Comparison of ENCODE assay signal across 7 cellular contexts in the genomic region with DNA sequence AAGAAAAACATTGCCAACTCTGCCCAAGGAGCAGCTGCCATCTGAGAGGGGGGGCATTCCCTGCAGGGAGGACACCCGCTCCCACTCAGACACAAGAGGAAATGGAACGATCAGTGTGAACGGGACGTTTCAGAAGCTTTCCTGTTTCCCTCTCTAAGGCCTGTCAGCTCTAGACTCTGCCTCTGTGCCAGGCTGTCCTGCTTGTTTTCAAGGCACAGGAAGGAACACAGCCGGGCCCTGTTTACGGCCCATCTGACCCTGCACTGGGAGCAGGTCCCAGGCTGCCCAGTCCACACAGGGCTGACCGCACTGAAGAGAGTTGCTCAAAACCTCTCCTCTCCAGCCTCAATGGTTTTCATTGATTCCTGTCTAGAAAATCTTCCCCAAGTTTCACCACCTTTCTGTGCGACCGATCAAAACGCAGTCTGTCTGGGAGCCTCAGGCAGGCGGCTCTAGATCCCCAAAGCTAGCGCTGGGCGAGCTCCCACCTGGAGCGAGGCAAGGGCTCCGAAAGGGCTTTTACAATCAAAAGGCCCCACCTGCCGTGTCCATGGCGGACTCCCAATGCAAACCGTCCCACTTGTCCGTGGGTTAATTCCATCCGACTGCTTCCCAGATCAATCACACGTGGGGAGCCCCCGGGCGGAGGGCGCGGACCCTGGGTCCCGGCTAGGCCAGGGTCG. TPM values are rescaled to one million over a fixed set of nuclear protein-coding genes. Genes with fewer than 3 reads are reported as not detected.
DNase-seq lines count a peak whose midpoint lies in the region; ATAC-seq and TF ChIP-seq lines count a peak whose summit lies in the region.

No MANE protein-coding gene starts in this region.

- peak overlapping the region; percentile 32 for H3K4me2 ChIP-seq in parathyroid adenoma (ENCODE audit: low read length)

- H3K79me2 ChIP-seq in parathyroid adenoma = peaks cover 7% of the 10 kb centered on the region

- no peak for TF ChIP-seq CTCF in activated CD8-positive, alpha-beta T cell treated with anti-CD3 and anti-CD28 coated beads for 36 hours (IDR thresholded peaks at IDR 0.05)
- no peak for TF ChIP-seq CTCF in parathyroid adenoma (IDR thresholded peaks at IDR 0.05)

- no peaks in the 10 kb centered on the region for H3K9me3 Mint-ChIP-seq in activated CD8-positive, alpha-beta T cell treated with anti-CD3 and anti-CD28 coated beads for 36 hours

- H2AFZ ChIP-seq in parathyroid adenoma = no peak overlapping the region

- ATAC-seq in HG02642 (IDR thresholded peaks at IDR 0.05; ENCODE audit: poor library complexity, unreplicated experiment) (peak; percentile 1), GM19452 (IDR thresholded peaks at IDR 0.05; ENCODE audit: unreplicated experiment) (no peak)
- ATAC-seq in activated CD8-positive, alpha-beta T cell treated with anti-CD3 and anti-CD28 coated beads for 36 hours = no peak

- H3K36me3 ChIP-seq in parathyroid adenoma (ENCODE audit: control insufficient read depth, insufficient read depth, low read length) = no peaks in the 10 kb centered on the region

- CTCF ChIA-PET in activated CD8-positive, alpha-beta T cell treated with anti-CD3 and anti-CD28 coated beads for 36 hours (lab: Charles Lee) = interaction anchor here (0.7 to 6.5 kb wide), 7 partner anchors 16 to 581 kb away, joined by 3 to 37 read pairs (median 3); no protein-coding TSS in a partner anchor

- no peaks in the 10 kb centered on the region for H3K4me1 ChIP-seq in parathyroid adenoma

- peak overlapping the region; percentile 68 for H3K4me3 Mint-ChIP-seq in activated CD8-positive, alpha-beta T cell treated with anti-CD3 and anti-CD28 coated beads for 36 hours

- POLR2A ChIA-PET in activated CD8-positive, alpha-beta T cell treated with anti-CD3 and anti-CD28 coated beads for 36 hours (lab: Charles Lee) = interaction anchor here (1.0 to 6.7 kb wide), 7 partner anchors 13 to 156 kb away, joined by 3 to 81 read pairs (median 5); a partner anchor contains a TSS

- no peaks in the 10 kb centered on the region for H3K36me3 Mint-ChIP-seq in activated CD8-positive, alpha-beta T cell treated with anti-CD3 and anti-CD28 coated beads for 36 hours (ENCODE audit: low read depth)

- no peak for DNase-seq in activated CD8-positive, alpha-beta T cell treated with anti-CD3 and anti-CD28 coated beads for 36 hours
- DNase-seq in globus pallidus (ENCODE audit: low spot score) (peak; percentile 71), NCI-H748 treated with DMSO at 0.1 percent for 48 hours (lab: John Stamatoyannopoulos, UW) (no peak), NCI-H1105 treated with DMSO at 0.1 percent for 48 hours (lab: John Stamatoyannopoulos, UW) (no peak)

- H3K27ac ChIP-seq in parathyroid adenoma = peak overlapping the region; percentile 49

- H3K9me3 ChIP-seq in parathyroid adenoma (ENCODE audit: control insufficient read depth, low read length) = no peaks in the 10 kb centered on the region

- intact Hi-C loops in activated CD8-positive, alpha-beta T cell treated with anti-CD3 and anti-CD28 coated beads for 36 hours (cut with micrococcal nuclease) = loop anchor here (5.0 kb wide), 1 partner anchor 41 kb away; no protein-coding TSS in a partner anchor

- H3K9ac ChIP-seq in parathyroid adenoma = no peak overlapping the region

- peaks cover 43% of the 10 kb centered on the region for H3K4me1 Mint-ChIP-seq in activated CD8-positive, alpha-beta T cell treated with anti-CD3 and anti-CD28 coated beads for 36 hours (ENCODE audit: low read depth)

- peak overlapping the region; percentile 79 for H3K27ac Mint-ChIP-seq in activated CD8-positive, alpha-beta T cell treated with anti-CD3 and anti-CD28 coated beads for 36 hours

- peak overlapping the region; percentile 34 for H3K4me3 ChIP-seq in parathyroid adenoma (ENCODE audit: low read depth, low read length)

- H3K27me3 ChIP-seq in parathyroid adenoma (ENCODE audit: control insufficient read depth, insufficient read depth, low read length) = no peaks in the 10 kb centered on the region

- no peaks in the 10 kb centered on the region for H3K27me3 Mint-ChIP-seq in activated CD8-positive, alpha-beta T cell treated with anti-CD3 and anti-CD28 coated beads for 36 hours

RNA-seq across cellular contexts. Expression of a gene that starts 1.5 kb away (rescaled TPM):
- total RNA-seq in activated CD8-positive, alpha-beta T cell treated with anti-CD3 and anti-CD28 coated beads for 36 hours = 10 to 100 TPM; 87.7 to 91.8 TPM

RNA-seq across cellular contexts. Expression of a gene that starts 20.1 kb away (rescaled TPM):
- 100 to 1,000 TPM; 180 to 182 TPM for total RNA-seq in activated CD8-positive, alpha-beta T cell treated with anti-CD3 and anti-CD28 coated beads for 36 hours

RNA-seq across cellular contexts. Expression of a gene that starts 28.2 kb away (rescaled TPM):
- 100 to 1,000 TPM; 236 to 240 TPM for total RNA-seq in activated CD8-positive, alpha-beta T cell treated with anti-CD3 and anti-CD28 coated beads for 36 hours
